14 cellular contexts compared by ENCODE assay signal in the genomic region with DNA sequence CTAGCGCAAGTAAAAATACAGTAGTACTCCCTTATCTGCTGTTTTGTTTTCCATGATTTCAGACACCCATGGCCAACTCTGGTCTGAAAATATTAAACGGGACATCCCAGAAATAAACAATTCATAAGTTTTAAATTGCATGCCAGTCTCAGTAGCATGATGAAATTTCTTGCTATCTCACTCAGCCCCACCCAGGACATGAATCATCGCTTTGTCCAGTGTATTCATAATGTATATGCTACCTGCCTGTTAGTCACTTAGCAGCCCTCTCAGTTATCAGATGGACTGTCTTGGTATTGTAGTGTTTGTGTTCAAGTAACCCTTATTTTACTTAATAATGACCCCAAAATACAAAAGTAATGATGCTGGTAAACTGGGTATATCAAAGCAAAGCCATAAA.
DNase-seq lines count a peak whose midpoint lies in the region; ATAC-seq and TF ChIP-seq lines count a peak whose summit lies in the region.
"Had no signal": no experiment of that assay in that cellular context is flagged by ENCODE, and none has a peak within 500 bp of the region (broad histone marks: within the 10 kb centered on the region; RNA-seq: fewer than 3 reads in every experiment).

No MANE protein-coding gene starts in this region.

- TF ChIP-seq CTCF in Peyer's patch (IDR thresholded peaks at IDR 0.05): no peak

- H3K27me3 ChIP-seq in SJCRH30 (no peaks in the 10 kb centered on the region), skeletal muscle satellite cell (ENCODE audit: control insufficient read depth, insufficient read depth, low read length) (no peaks in the 10 kb centered on the region), Peyer's patch (no peaks in the 10 kb centered on the region), HAP-1 (ENCODE audit: low read depth) (no peaks in the 10 kb centered on the region)
- H3K27me3 ChIP-seq: colonic mucosa had no signal

- H3K27me3 Mint-ChIP-seq in activated T-cell treated with anti-CD3 and anti-CD28 coated beads, Interleukin-2, amount 50 U/mL, for 72 hours (ENCODE audit: low read depth): peaks cover 2% of the 10 kb centered on the region
- H3K27me3 Mint-ChIP-seq in activated T-cell treated with anti-CD3 and anti-CD28 coated beads, Interleukin-2, amount 50 U/mL, for 4 hours (ENCODE audit: low read depth): no peaks in the 10 kb centered on the region
- H3K27me3 Mint-ChIP-seq: memory B cell had no signal

- H3K27ac ChIP-seq in SJCRH30 (no peak overlapping the region), epithelial cell of prostate (peak overlapping the region; percentile 89), Peyer's patch (no peak overlapping the region)
- H3K27ac ChIP-seq: colonic mucosa had no signal

- in situ Hi-C loops in HAP-1 (cut with MboI; ENCODE audit: low sequenced_read_pairs): no loop called here

- H3K4me1 ChIP-seq in SJCRH30: no peaks in the 10 kb centered on the region
- peaks cover 10% of the 10 kb centered on the region for H3K4me1 ChIP-seq in skeletal muscle satellite cell (ENCODE audit: control insufficient read depth, insufficient read depth, low read length)
- H3K4me1 ChIP-seq in Peyer's patch: no peaks in the 10 kb centered on the region
- H3K4me1 ChIP-seq in HAP-1: peaks cover 14% of the 10 kb centered on the region
- H3K4me1 ChIP-seq: colonic mucosa had no signal

- H3K4me3 ChIP-seq in SJCRH30 (no peak overlapping the region), skeletal muscle satellite cell (ENCODE audit: low read length) (no peak overlapping the region), Peyer's patch (no peak overlapping the region), HAP-1 (no peak overlapping the region)
- H3K4me3 ChIP-seq: colonic mucosa had no signal

- H3K9me3 Mint-ChIP-seq in activated T-cell treated with anti-CD3 and anti-CD28 coated beads, Interleukin-2, amount 50 U/mL, for 72 hours: peaks cover 6 to 7% of the 10 kb centered on the region in 2 donors
- H3K9me3 Mint-ChIP-seq in activated T-cell treated with anti-CD3 and anti-CD28 coated beads, Interleukin-2, amount 50 U/mL, for 4 hours: peaks cover 4% of the 10 kb centered on the region

- H3K4me1 Mint-ChIP-seq in activated T-cell treated with anti-CD3 and anti-CD28 coated beads, Interleukin-2, amount 50 U/mL, for 72 hours (ENCODE audit: low read depth): no peaks in the 10 kb centered on the region
- H3K4me1 Mint-ChIP-seq in activated T-cell treated with anti-CD3 and anti-CD28 coated beads, Interleukin-2, amount 50 U/mL, for 4 hours (ENCODE audit: low read depth): no peaks in the 10 kb centered on the region
- H3K4me1 Mint-ChIP-seq: memory B cell had no signal

- H3K27ac Mint-ChIP-seq in activated T-cell treated with anti-CD3 and anti-CD28 coated beads, Interleukin-2, amount 50 U/mL, for 72 hours: peak overlapping the region; percentile 60

- H3K4me3 Mint-ChIP-seq in activated T-cell treated with anti-CD3 and anti-CD28 coated beads, Interleukin-2, amount 50 U/mL, for 72 hours: no peak overlapping the region
- no peak overlapping the region for H3K4me3 Mint-ChIP-seq in activated T-cell treated with anti-CD3 and anti-CD28 coated beads, Interleukin-2, amount 50 U/mL, for 4 hours
- H3K4me3 Mint-ChIP-seq: memory B cell had no signal

- peaks cover 0 to 3% of the 10 kb centered on the region in 2 donors for H3K36me3 Mint-ChIP-seq in activated T-cell treated with anti-CD3 and anti-CD28 coated beads, Interleukin-2, amount 50 U/mL, for 72 hours (ENCODE audit: insufficient read depth in 2 of 2)
- no peaks in the 10 kb centered on the region for H3K36me3 Mint-ChIP-seq in activated T-cell treated with anti-CD3 and anti-CD28 coated beads, Interleukin-2, amount 50 U/mL, for 4 hours (ENCODE audit: insufficient read depth)
- H3K36me3 Mint-ChIP-seq: memory B cell had no signal

- ATAC-seq in activated T-cell treated with anti-CD3 and anti-CD28 coated beads, Interleukin-2, amount 50 U/mL, for 72 hours (replicated peaks in 1 of 2): no peak
- ATAC-seq in activated T-cell treated with anti-CD3 and anti-CD28 coated beads, Interleukin-2, amount 50 U/mL, for 4 hours: no peak

- no peak for DNase-seq in activated T-cell treated with anti-CD3 and anti-CD28 coated beads, Interleukin-2, amount 50 U/mL, for 72 hours
- no peak for DNase-seq in activated T-cell treated with anti-CD3 and anti-CD28 coated beads, Interleukin-2, amount 50 U/mL, for 4 hours
- DNase-seq in SJCRH30 (peak; percentile 9 to 13), epithelial cell of prostate (ENCODE audit: low read depth, low spot score) (peak; percentile 72), Peyer's patch (no peak), HAP-1 (ENCODE audit: low spot score in 2 of 2) (no peak), GDM1 (lab: John Stamatoyannopoulos, UW) (no peak)
- DNase-seq: activated CD4-positive, alpha-beta T cell treated with anti-CD3 and anti-CD28 coated beads, Interleukin-2, amount 50 U/mL, for 1 hour; activated gamma-delta T cell treated with Interleukin-2 at 50 U/mL for 16 hours; colonic mucosa; GF-D8; posterior cingulate gyrus had no signal

- H3K9me3 ChIP-seq in SJCRH30 (replicated peaks): no peaks in the 10 kb centered on the region
- H3K9me3 ChIP-seq in skeletal muscle satellite cell (replicated peaks; ENCODE audit: low read length): no peaks in the 10 kb centered on the region
- no peaks in the 10 kb centered on the region for H3K9me3 ChIP-seq in Peyer's patch
- H3K9me3 ChIP-seq in HAP-1: no peaks in the 10 kb centered on the region
- H3K9me3 ChIP-seq: colonic mucosa had no signal

- peak overlapping the region; percentile 46 for H3K4me2 ChIP-seq in skeletal muscle satellite cell (ENCODE audit: low read length)

- no peak for TF ChIP-seq POLR2A in Peyer's patch (IDR thresholded peaks at IDR 0.05)

- H3K9ac ChIP-seq in skeletal muscle satellite cell (ENCODE audit: low read depth, low read length): no peak overlapping the region

- no peaks in the 10 kb centered on the region for H3K36me3 ChIP-seq in SJCRH30
- H3K36me3 ChIP-seq in skeletal muscle satellite cell (ENCODE audit: insufficient read depth, low read length): no peaks in the 10 kb centered on the region
- no peaks in the 10 kb centered on the region for H3K36me3 ChIP-seq in Peyer's patch
- H3K36me3 ChIP-seq in HAP-1 (replicated peaks): no peaks in the 10 kb centered on the region
- H3K36me3 ChIP-seq: colonic mucosa had no signal

Comparison
In these comparisons a context has a peak if more than half of its experiments do, and no peak if none do; other contexts are left out.
1. DNase-seq: peak in SJCRH30 (2 of 2) and epithelial cell of prostate (single experiment); none in activated T-cell treated with anti-CD3 and anti-CD28 coated beads, Interleukin-2, amount 50 U/mL, for 72 hours (0 of 2), activated T-cell treated with anti-CD3 and anti-CD28 coated beads, Interleukin-2, amount 50 U/mL, for 4 hours (single experiment), Peyer's patch (0 of 3), HAP-1 (0 of 2) and GDM1 (single experiment).